Comparison of ENCODE assay signal across 7 cellular contexts in genomic region chr15:101242160-101242998, GRCh38. TPM values are rescaled to one million over a fixed set of nuclear protein-coding genes. Genes with fewer than 3 reads are reported as not detected.
A peak's percentile ranks its signal among the peaks of the same experiment; 100 is the strongest.
DNase-seq lines count a peak whose midpoint lies in the region; ATAC-seq and TF ChIP-seq lines count a peak whose summit lies in the region.

No MANE protein-coding gene starts in this region.

- CTCF ChIA-PET in OCI-LY7 (lab: Charles Lee; ENCODE audit: unreplicated experiment), result no interaction called here

- no peaks in the 10 kb centered on the region for H3K27me3 ChIP-seq in lung (ENCODE audit: control insufficient read depth, insufficient read depth)

- peak overlapping the region; percentile 90 for H3K4me3 Mint-ChIP-seq in activated naive CD8-positive, alpha-beta T cell

- H3K4me1 ChIP-seq in OCI-LY7 (ENCODE audit: insufficient read depth, low read length, poor library complexity, severe bottlenecking), result peaks cover 48% of the 10 kb centered on the region
- H3K4me1 ChIP-seq in lung (ENCODE audit: control insufficient read depth in 2 of 2, insufficient read depth in 2 of 2, low read length in 2 of 2), result peaks cover 16 to 22% of the 10 kb centered on the region in 2 donors

- H3K27ac ChIP-seq in OCI-LY7 (ENCODE audit: low read depth, low read length, poor library complexity, severe bottlenecking), result peak overlapping the region; percentile 51
- peak overlapping the region; percentile 26 to 77 for H3K27ac ChIP-seq in lung (ENCODE audit: low read depth in 1 of 2, low read length in 1 of 2)

- peak; percentile 73 for DNase-seq in OCI-LY7 (ENCODE audit: low spot score)
- peak; percentile 51 for DNase-seq in lung (ENCODE audit: low spot score)
- no peak for DNase-seq in NCI-H345 treated with DMSO at 0.1 percent for 48 hours (lab: John Stamatoyannopoulos, UW; ENCODE audit: unreplicated experiment)
- no peak for DNase-seq in middle frontal gyrus (ENCODE audit: extremely low spot score, low spot score)

- TF ChIP-seq CTCF in OCI-LY7 (conservative IDR thresholded peaks at IDR 0.05; ENCODE audit: low read length), result no peak
- TF ChIP-seq CTCF in lung (IDR thresholded peaks at IDR 0.05; ENCODE audit: control extremely low read depth, extremely low read depth), result no peak

- POLR2A ChIA-PET in OCI-LY7 (lab: Charles Lee), result interaction anchor here (0.5 to 2.2 kb wide), 6 partner anchors 9 to 70 kb away, joined by 3 to 8 read pairs (median 3); partner anchors contain the start of gene CHSY1

- ATAC-seq in GM18520 (IDR thresholded peaks at IDR 0.05; ENCODE audit: unreplicated experiment) (peak; percentile 56), HG02763 (IDR thresholded peaks at IDR 0.05; ENCODE audit: unreplicated experiment) (peak; percentile 70), lung (ENCODE audit: insufficient read depth, low FRiP score) (peak; percentile 48)

- H4K20me1 ChIP-seq in OCI-LY7 (ENCODE audit: insufficient read depth, low read length), result no peaks in the 10 kb centered on the region

- H2AFZ ChIP-seq in OCI-LY7 (ENCODE audit: low read length), result peak overlapping the region; percentile 88

- H3K9me2 ChIP-seq in OCI-LY7 (ENCODE audit: insufficient read depth, low read length), result no peaks in the 10 kb centered on the region

- peaks cover 17% of the 10 kb centered on the region for H3K36me3 Mint-ChIP-seq in activated naive CD8-positive, alpha-beta T cell

- no peaks in the 10 kb centered on the region for H3K9me3 Mint-ChIP-seq in activated naive CD8-positive, alpha-beta T cell (ENCODE audit: low read depth)

- peak overlapping the region; percentile 72 for H3K4me2 ChIP-seq in OCI-LY7 (ENCODE audit: low read length)

- peaks cover 87% of the 10 kb centered on the region for H3K4me1 Mint-ChIP-seq in activated naive CD8-positive, alpha-beta T cell (ENCODE audit: low read depth)

- WGBS in lung, 2 donors, result 17 to 27% methylated on average over 12 of the region's 12 CpGs

- intact Hi-C loops in OCI-LY7 (cut with micrococcal nuclease; ENCODE audit: unreplicated experiment), result loop anchor here (1.0 kb wide), 1 partner anchor 115 kb away; no protein-coding TSS in a partner anchor

- peaks cover 7% of the 10 kb centered on the region; the same call in 1 of the 2 replicates for H3K79me2 ChIP-seq in OCI-LY7 (ENCODE audit: insufficient read depth, low read depth, low read length)

- peak overlapping the region; percentile 91 for H3K27ac Mint-ChIP-seq in activated naive CD8-positive, alpha-beta T cell

- H3K36me3 ChIP-seq in OCI-LY7 (ENCODE audit: insufficient read depth, low read length) (no peaks in the 10 kb centered on the region), lung (ENCODE audit: control insufficient read depth in 2 of 2, insufficient read depth in 2 of 2, low read length in 2 of 2) (no peaks in the 10 kb centered on the region)

- no peaks in the 10 kb centered on the region for H3K27me3 Mint-ChIP-seq in activated naive CD8-positive, alpha-beta T cell

- no TSS peak for BruUV-seq in OCI-LY7 (replicated peaks; lab: Mats Ljungman, UMichigan)

- peak overlapping the region; percentile 48 for H3K4me3 ChIP-seq in OCI-LY7 (ENCODE audit: low read depth, low read length, poor library complexity, severe bottlenecking)
- H3K4me3 ChIP-seq in lung, result no peak overlapping the region

- H3K9me3 ChIP-seq in OCI-LY7 (ENCODE audit: low read length), result no peaks in the 10 kb centered on the region
- no peaks in the 10 kb centered on the region for H3K9me3 ChIP-seq in lung (ENCODE audit: control insufficient read depth in 2 of 2, insufficient read depth in 1 of 2, low read length in 1 of 2)

RNA-seq across cellular contexts. Expression of gene CHSY1, which starts 9.5 kb away (rescaled TPM):
- 3.2 and 5.0 TPM in 2 replicates for total RNA-seq in OCI-LY7 (2014; rRNA removed; shearing (Covaris generic))
- 11.4 and 14.3 TPM in 2 replicates for total RNA-seq in OCI-LY7 (2022)
- 10 to 100 TPM; 33.0 to 52.2 TPM for total RNA-seq in lung
- polyA plus RNA-seq in lung, result 10 to 100 TPM; 11.8 to 27.7 TPM

RNA-seq across cellular contexts. Expression of gene SELENOS, which starts 34.9 kb away (rescaled TPM):
- 29.1 and 31.1 TPM in 2 replicates for total RNA-seq in OCI-LY7 (2014; rRNA removed; shearing (Covaris generic))
- total RNA-seq in OCI-LY7 (2022) (36.1 and 36.5 TPM in 2 replicates), lung (10 to 100 TPM; 41.7 to 84.1 TPM)
- polyA plus RNA-seq in lung, result 100 to 1,000 TPM in 1 of 2 donors, 10 to 100 TPM in 1; 79.8 to 158 TPM

RNA-seq across cellular contexts. Expression of gene SNRPA1, which starts 52.7 kb away (rescaled TPM):
- 54.3 and 70.9 TPM in 2 replicates for total RNA-seq in OCI-LY7 (2014; rRNA removed; shearing (Covaris generic))
- total RNA-seq in OCI-LY7 (2022) (176 and 180 TPM in 2 replicates), lung (10 to 100 TPM; 34.5 to 46.7 TPM)
- 10 to 100 TPM; 55.8 to 57.7 TPM for polyA plus RNA-seq in lung

Comparison
In these comparisons a context has a peak if more than half of its experiments do, and no peak if none do; other contexts are left out.
1. DNase-seq: peak in OCI-LY7 (single experiment) and lung (single experiment); none in NCI-H345 treated with DMSO at 0.1 percent for 48 hours (single experiment) and middle frontal gyrus (single experiment).
2. Peak in every context shown above with its lines, with median percentiles within 50 percentile points of each other: ATAC-seq.